ENCODE assay signal across 6 cellular contexts in the genomic region with DNA sequence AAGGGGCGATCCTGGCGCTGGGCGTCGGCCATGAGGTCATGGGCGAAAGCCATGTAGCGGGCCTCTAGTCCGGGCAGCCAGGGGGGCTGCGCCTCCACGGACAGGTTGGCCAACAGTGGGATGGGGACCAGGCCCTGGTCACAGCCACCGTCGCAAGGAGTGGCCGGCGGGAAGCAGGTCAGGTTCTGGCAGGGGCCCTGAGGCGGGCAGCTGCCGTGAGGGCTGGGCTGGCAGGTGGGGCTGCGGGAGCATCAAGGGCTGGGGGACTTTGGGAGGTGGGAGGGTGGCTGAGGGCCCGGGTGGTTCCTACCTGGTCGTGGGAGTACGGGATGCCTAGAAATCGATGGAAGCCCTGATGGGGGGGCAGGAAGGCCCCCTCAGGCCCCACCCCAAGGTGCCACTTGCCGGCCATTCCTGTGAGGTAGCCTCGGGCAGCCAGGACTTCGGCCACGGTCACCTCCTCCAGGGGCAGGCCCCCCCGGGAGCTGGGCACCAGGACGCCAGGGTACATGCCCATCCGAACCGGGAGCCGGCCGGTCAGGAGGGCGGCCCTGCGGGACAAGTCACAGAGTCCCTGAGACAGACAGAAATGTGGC. TPM values are rescaled to one million over a fixed set of nuclear protein-coding genes. Genes with fewer than 3 reads are reported as not detected.
DNase-seq lines count a peak whose midpoint lies in the region; ATAC-seq lines count a peak whose summit lies in the region.

No MANE protein-coding gene starts in this region.

- no peak for DNase-seq in CD4-positive, alpha-beta memory T cell
- no peak for DNase-seq in activated T-helper 1 cell treated with anti-CD3 and anti-CD28 coated beads, Interleukin-12 subunit alpha, Interleukin-12 subunit beta, Interleukin-2, Interleukin-4 antibody, amounts not matched to agents 30 ng/mL and 10 ng/mL and 1 ng/mL, durations not matched to agents 14 hours and 24 hours and 36 hours (ENCODE audit: low spot score)
- DNase-seq in mesendoderm: no peak
- DNase-seq in activated CD4-positive, alpha-beta T cell treated with anti-CD3 and anti-CD28 coated beads, Interleukin-2, amount 50 U/mL, for 4 hours: no peak

- peak overlapping the region; percentile 87 for H3K4me2 ChIP-seq in mesendoderm (ENCODE audit: low read length)

- H3K79me2 ChIP-seq in mesendoderm (ENCODE audit: control insufficient read depth, insufficient read depth, low read length): no peaks in the 10 kb centered on the region

- CTCF ChIA-PET in CD4-positive, alpha-beta memory T cell (lab: Charles Lee; ENCODE audit: partially characterized antibody): interaction anchor here (1.2 to 1.5 kb wide), 2 partner anchors 64 to 101 kb away, joined by 4 to 7 read pairs; partner anchors contain the start of gene SCO2

- no peak overlapping the region for H2AK5ac ChIP-seq in mesendoderm (ENCODE audit: low read length)

- H3K27ac Mint-ChIP-seq in CD4-positive, alpha-beta memory T cell: peak overlapping the region in 6 of 7 donors; percentile 53 to 89 (median 74)
- peak overlapping the region; percentile 68 for H3K27ac Mint-ChIP-seq in activated T-helper 1 cell treated with anti-CD3 and anti-CD28 coated beads, Interleukin-12 subunit alpha, Interleukin-12 subunit beta, Interleukin-2, Interleukin-4 antibody, amounts not matched to agents 30 ng/mL and 10 ng/mL and 1 ng/mL, durations not matched to agents 14 hours and 24 hours and 36 hours

- peak overlapping the region in 1 of 2 donors; percentile 90 for H3K4me3 ChIP-seq in CD4-positive, alpha-beta memory T cell (ENCODE audit: low read length in 2 of 2)
- no peak overlapping the region for H3K4me3 ChIP-seq in mesendoderm (ENCODE audit: low read length)

- intact Hi-C loops in CD4-positive, alpha-beta memory T cell (cut with micrococcal nuclease): no loop called here
- intact Hi-C loops in activated T-helper 1 cell treated with anti-CD3 and anti-CD28 coated beads, Interleukin-12 subunit alpha, Interleukin-12 subunit beta, Interleukin-2, Interleukin-4 antibody, amounts not matched to agents 30 ng/mL and 10 ng/mL and 1 ng/mL, durations not matched to agents 14 hours and 24 hours and 36 hours (cut with micrococcal nuclease): loop anchor here (5.0 kb wide), 1 partner anchor 45 kb away; the partner anchor contains the start of gene SHANK3

- peak overlapping the region; percentile 81 for H3K9ac ChIP-seq in mesendoderm (ENCODE audit: low read length)

- no peak overlapping the region for H3K18ac ChIP-seq in mesendoderm (ENCODE audit: low read length)

- H4K5ac ChIP-seq in mesendoderm (ENCODE audit: low read length): no peak overlapping the region

- peaks cover 0 to 9% of the 10 kb centered on the region in 2 donors for H3K36me3 Mint-ChIP-seq in CD4-positive, alpha-beta memory T cell
- peaks cover 8% of the 10 kb centered on the region for H3K36me3 Mint-ChIP-seq in activated T-helper 1 cell treated with anti-CD3 and anti-CD28 coated beads, Interleukin-12 subunit alpha, Interleukin-12 subunit beta, Interleukin-2, Interleukin-4 antibody, amounts not matched to agents 30 ng/mL and 10 ng/mL and 1 ng/mL, durations not matched to agents 14 hours and 24 hours and 36 hours (ENCODE audit: low read depth)

- no peak for ATAC-seq in HG03521 (IDR thresholded peaks at IDR 0.05; ENCODE audit: unreplicated experiment)
- ATAC-seq in HG02642 (IDR thresholded peaks at IDR 0.05; ENCODE audit: poor library complexity, unreplicated experiment): no peak

- POLR2A ChIA-PET in CD4-positive, alpha-beta memory T cell (lab: Charles Lee; ENCODE audit: partially characterized antibody): interaction anchor here (0.8 to 2.9 kb wide), 7 partner anchors 8 to 440 kb away, joined by 3 to 23 read pairs (median 5); partner anchors contain the start of genes SCO2, TUBGCP6 and TYMP

- no peak overlapping the region for H3K23ac ChIP-seq in mesendoderm (ENCODE audit: low read length)

- no CpG with 5 or more reads among the region's 32 CpGs for WGBS in mesendoderm (ENCODE audit: extremely low coverage, insufficient coverage, low lambda C conversion rate)

- no peaks in the 10 kb centered on the region for H3K9me3 Mint-ChIP-seq in CD4-positive, alpha-beta memory T cell
- no peaks in the 10 kb centered on the region for H3K9me3 Mint-ChIP-seq in activated T-helper 1 cell treated with anti-CD3 and anti-CD28 coated beads, Interleukin-12 subunit alpha, Interleukin-12 subunit beta, Interleukin-2, Interleukin-4 antibody, amounts not matched to agents 30 ng/mL and 10 ng/mL and 1 ng/mL, durations not matched to agents 14 hours and 24 hours and 36 hours

- peak overlapping the region; percentile 80 to 90 (median 82) for H3K4me3 Mint-ChIP-seq in CD4-positive, alpha-beta memory T cell
- H3K4me3 Mint-ChIP-seq in activated T-helper 1 cell treated with anti-CD3 and anti-CD28 coated beads, Interleukin-12 subunit alpha, Interleukin-12 subunit beta, Interleukin-2, Interleukin-4 antibody, amounts not matched to agents 30 ng/mL and 10 ng/mL and 1 ng/mL, durations not matched to agents 14 hours and 24 hours and 36 hours: peak overlapping the region; percentile 82

- no peaks in the 10 kb centered on the region for H3K9me3 ChIP-seq in CD4-positive, alpha-beta memory T cell (ENCODE audit: control insufficient read depth in 1 of 2, low read length in 2 of 2)

- no peaks in the 10 kb centered on the region for H3K27me3 ChIP-seq in CD4-positive, alpha-beta memory T cell (ENCODE audit: insufficient read depth, low read length)
- no peaks in the 10 kb centered on the region for H3K27me3 ChIP-seq in mesendoderm (ENCODE audit: insufficient read depth, low read length, poor library complexity)

- H2BK120ac ChIP-seq in mesendoderm (ENCODE audit: low read depth, low read length): no peak overlapping the region

- no peak overlapping the region for H2BK5ac ChIP-seq in mesendoderm (ENCODE audit: low read length)

- H3K27me3 Mint-ChIP-seq in CD4-positive, alpha-beta memory T cell: no peaks in the 10 kb centered on the region
- H3K27me3 Mint-ChIP-seq in activated T-helper 1 cell treated with anti-CD3 and anti-CD28 coated beads, Interleukin-12 subunit alpha, Interleukin-12 subunit beta, Interleukin-2, Interleukin-4 antibody, amounts not matched to agents 30 ng/mL and 10 ng/mL and 1 ng/mL, durations not matched to agents 14 hours and 24 hours and 36 hours (ENCODE audit: insufficient read depth): peaks cover under 1% of the 10 kb centered on the region

- H3K4me1 Mint-ChIP-seq in CD4-positive, alpha-beta memory T cell: peaks cover 19 to 38% (median 25%) of the 10 kb centered on the region in 4 donors
- peaks cover 25% of the 10 kb centered on the region for H3K4me1 Mint-ChIP-seq in activated T-helper 1 cell treated with anti-CD3 and anti-CD28 coated beads, Interleukin-12 subunit alpha, Interleukin-12 subunit beta, Interleukin-2, Interleukin-4 antibody, amounts not matched to agents 30 ng/mL and 10 ng/mL and 1 ng/mL, durations not matched to agents 14 hours and 24 hours and 36 hours (ENCODE audit: low read depth)

- H3K79me1 ChIP-seq in mesendoderm (ENCODE audit: low read length): peaks cover 1% of the 10 kb centered on the region

- H3K4ac ChIP-seq in mesendoderm (ENCODE audit: low read depth, low read length): no peak overlapping the region

- peak overlapping the region; percentile 84 for H3K27ac ChIP-seq in CD4-positive, alpha-beta memory T cell (ENCODE audit: low read depth, low read length)
- no peak overlapping the region for H3K27ac ChIP-seq in mesendoderm (ENCODE audit: low read depth, low read length)

- no peak overlapping the region for H4K8ac ChIP-seq in mesendoderm (ENCODE audit: low read depth, low read length)

- no peak overlapping the region for H2BK15ac ChIP-seq in mesendoderm (replicated peaks; ENCODE audit: low read depth)

- peak overlapping the region; percentile 93 for H3K56ac ChIP-seq in mesendoderm (ENCODE audit: low read length)

- peaks cover 9% of the 10 kb centered on the region for H3K36me3 ChIP-seq in CD4-positive, alpha-beta memory T cell (ENCODE audit: insufficient read depth, low read length)
- H3K36me3 ChIP-seq in mesendoderm (ENCODE audit: control insufficient read depth, insufficient read depth, low read length): no peaks in the 10 kb centered on the region

- H3K4me1 ChIP-seq in CD4-positive, alpha-beta memory T cell (ENCODE audit: insufficient read depth, low read length): peaks cover 38% of the 10 kb centered on the region
- H3K4me1 ChIP-seq in mesendoderm (ENCODE audit: control insufficient read depth, low read depth, low read length): no peaks in the 10 kb centered on the region

RNA-seq across cellular contexts. Expression of gene ARSA, which starts 1.0 kb away (rescaled TPM):
- total RNA-seq in CD4-positive, alpha-beta memory T cell: 10 to 100 TPM; 83.2 to 86.8 TPM
- polyA plus RNA-seq in CD4-positive, alpha-beta memory T cell: 10 to 100 TPM in 1 of 2 donors, 1 to 10 TPM in 1; 7.8 to 13.0 TPM
- 26.2 and 27.3 TPM in 2 replicates for total RNA-seq in activated T-helper 1 cell treated with anti-CD3 and anti-CD28 coated beads, Interleukin-12 subunit alpha, Interleukin-12 subunit beta, Interleukin-2, Interleukin-4 antibody, amounts not matched to agents 30 ng/mL and 10 ng/mL and 1 ng/mL, durations not matched to agents 14 hours and 24 hours and 36 hours
- polyA plus RNA-seq in mesendoderm (2013, experiment 1 of 2): 3.3 TPM
- polyA plus RNA-seq in mesendoderm (2013, experiment 2 of 2): 3.1 TPM

RNA-seq across cellular contexts. Expression of gene MAPK8IP2, which starts 26.4 kb away (rescaled TPM):
- total RNA-seq in CD4-positive, alpha-beta memory T cell: under 1 TPM; 0.22 to 0.49 TPM
- polyA plus RNA-seq in CD4-positive, alpha-beta memory T cell: not detected
- total RNA-seq in activated T-helper 1 cell treated with anti-CD3 and anti-CD28 coated beads, Interleukin-12 subunit alpha, Interleukin-12 subunit beta, Interleukin-2, Interleukin-4 antibody, amounts not matched to agents 30 ng/mL and 10 ng/mL and 1 ng/mL, durations not matched to agents 14 hours and 24 hours and 36 hours: 0.08 and 0.17 TPM in 2 replicates
- 0.65 TPM for polyA plus RNA-seq in mesendoderm (2013, experiment 1 of 2)
- polyA plus RNA-seq in mesendoderm (2013, experiment 2 of 2): 0.83 TPM

RNA-seq across cellular contexts. Expression of gene CHKB, which starts 44.3 kb away (rescaled TPM):
- 100 to 1,000 TPM; 178 to 196 TPM for total RNA-seq in CD4-positive, alpha-beta memory T cell
- polyA plus RNA-seq in CD4-positive, alpha-beta memory T cell: 10 to 100 TPM; 30.7 to 40.3 TPM
- 81.0 and 88.7 TPM in 2 replicates for total RNA-seq in activated T-helper 1 cell treated with anti-CD3 and anti-CD28 coated beads, Interleukin-12 subunit alpha, Interleukin-12 subunit beta, Interleukin-2, Interleukin-4 antibody, amounts not matched to agents 30 ng/mL and 10 ng/mL and 1 ng/mL, durations not matched to agents 14 hours and 24 hours and 36 hours
- polyA plus RNA-seq in mesendoderm (2013, experiment 1 of 2): 28.8 TPM
- polyA plus RNA-seq in mesendoderm (2013, experiment 2 of 2): 29.1 TPM

RNA-seq across cellular contexts. Expression of gene SHANK3, which starts 45.7 kb away (rescaled TPM):
- not detected for total RNA-seq in CD4-positive, alpha-beta memory T cell
- polyA plus RNA-seq in CD4-positive, alpha-beta memory T cell: not detected
- 0.05 and 0.10 TPM in 2 replicates for total RNA-seq in activated T-helper 1 cell treated with anti-CD3 and anti-CD28 coated beads, Interleukin-12 subunit alpha, Interleukin-12 subunit beta, Interleukin-2, Interleukin-4 antibody, amounts not matched to agents 30 ng/mL and 10 ng/mL and 1 ng/mL, durations not matched to agents 14 hours and 24 hours and 36 hours
- 1.2 TPM for polyA plus RNA-seq in mesendoderm (2013, experiment 1 of 2)
- polyA plus RNA-seq in mesendoderm (2013, experiment 2 of 2): 1.1 TPM

RNA-seq across cellular contexts. Expression of gene CPT1B, which starts 48.7 kb away (rescaled TPM):
- 10 to 100 TPM; 68.0 to 70.0 TPM for total RNA-seq in CD4-positive, alpha-beta memory T cell
- polyA plus RNA-seq in CD4-positive, alpha-beta memory T cell: 1 to 10 TPM in 1 of 2 donors, not detected in 1; 2.3 TPM
- total RNA-seq in activated T-helper 1 cell treated with anti-CD3 and anti-CD28 coated beads, Interleukin-12 subunit alpha, Interleukin-12 subunit beta, Interleukin-2, Interleukin-4 antibody, amounts not matched to agents 30 ng/mL and 10 ng/mL and 1 ng/mL, durations not matched to agents 14 hours and 24 hours and 36 hours: 65.6 and 68.2 TPM in 2 replicates
- polyA plus RNA-seq in mesendoderm (2013, experiment 1 of 2): 11.7 TPM
- polyA plus RNA-seq in mesendoderm (2013, experiment 2 of 2): 11.4 TPM
